9 cellular contexts compared by ENCODE assay signal in genomic region chr11:29333993-29334780, GRCh38.
DNase-seq lines count a peak whose midpoint lies in the region; ATAC-seq and TF ChIP-seq lines count a peak whose summit lies in the region.
"Had no signal": no experiment of that assay in that cellular context is flagged by ENCODE, and none has a peak within 500 bp of the region (broad histone marks: within the 10 kb centered on the region; RNA-seq: fewer than 3 reads in every experiment).

No MANE protein-coding gene starts in this region.

- H3K27me3 ChIP-seq in RWPE2 (ENCODE audit: insufficient read depth, poor library complexity, severe bottlenecking): no peaks in the 10 kb centered on the region
- H3K27me3 ChIP-seq: BLaER1 treated with 17β-estradiol and CSF1 and Interleukin-3, amounts not matched to agents 10 nM and 100 nM had no signal

- H3K4me1 ChIP-seq in RWPE2 (ENCODE audit: insufficient read depth, poor library complexity, severe bottlenecking): peaks cover 6% of the 10 kb centered on the region
- H3K4me1 ChIP-seq: BLaER1 treated with 17β-estradiol and CSF1 and Interleukin-3, amounts not matched to agents 10 nM and 100 nM had no signal

- peak; percentile 69 for TF ChIP-seq CTCF in RWPE2 (IDR thresholded peaks at IDR 0.05; ENCODE audit: poor library complexity, severe bottlenecking)

- peak; percentile 23 for DNase-seq in NCI-H146 (lab: John Stamatoyannopoulos, UW)
- no peak for DNase-seq in NCI-H146 treated with DMSO at 0.1 percent for 48 hours (lab: John Stamatoyannopoulos, UW; ENCODE audit: unreplicated experiment)
- DNase-seq in HS-27A (ENCODE audit: low read depth): peak; percentile 61
- no peak for DNase-seq in RWPE2 (ENCODE audit: low spot score)
- DNase-seq in hepatic stellate cell (ENCODE audit: low spot score): peak; percentile 54
- no peak for DNase-seq in DMS79 (lab: John Stamatoyannopoulos, UW)
- DNase-seq in activated CD4-positive, alpha-beta T cell treated with anti-CD3 and anti-CD28 coated beads for 1 hour: no peak

- ATAC-seq in GM21619 (IDR thresholded peaks at IDR 0.05; ENCODE audit: unreplicated experiment): peak; percentile 93
- ATAC-seq in RWPE2 (ENCODE audit: low read depth): peak; percentile 69; the same call in 2 of the 3 replicates

- no peak overlapping the region for H3K27ac ChIP-seq in RWPE2 (ENCODE audit: poor library complexity, severe bottlenecking)
- H3K27ac ChIP-seq: BLaER1 treated with 17β-estradiol and CSF1 and Interleukin-3, amounts not matched to agents 10 nM and 100 nM had no signal

- no peak overlapping the region for H3K4me3 ChIP-seq in RWPE2 (ENCODE audit: severe bottlenecking)
- H3K4me3 ChIP-seq: BLaER1 treated with 17β-estradiol and CSF1 and Interleukin-3, amounts not matched to agents 10 nM and 100 nM had no signal

- H3K36me3 ChIP-seq in RWPE2 (ENCODE audit: low read depth): no peaks in the 10 kb centered on the region
- H3K36me3 ChIP-seq: BLaER1 treated with 17β-estradiol and CSF1 and Interleukin-3, amounts not matched to agents 10 nM and 100 nM had no signal

- no peaks in the 10 kb centered on the region for H3K9me3 ChIP-seq in RWPE2 (ENCODE audit: severe bottlenecking)
- H3K9me3 ChIP-seq: BLaER1 treated with 17β-estradiol and CSF1 and Interleukin-3, amounts not matched to agents 10 nM and 100 nM had no signal

Comparison
In these comparisons a context has a peak if more than half of its experiments do, and no peak if none do; other contexts are left out.
1. DNase-seq: peak in NCI-H146 (single experiment), HS-27A (single experiment) and hepatic stellate cell (single experiment); none in NCI-H146 treated with DMSO at 0.1 percent for 48 hours (single experiment), RWPE2 (single experiment), DMS79 (single experiment) and activated CD4-positive, alpha-beta T cell treated with anti-CD3 and anti-CD28 coated beads for 1 hour (single experiment).